Comparison of ENCODE assay signal across 16 cellular contexts in genomic region chr4:89222171-89222570, GRCh38.
DNase-seq lines count a peak whose midpoint lies in the region; ATAC-seq lines count a peak whose summit lies in the region.
"Had no signal": no experiment of that assay in that cellular context is flagged by ENCODE, and none has a peak within 500 bp of the region (broad histone marks: within the 10 kb centered on the region; RNA-seq: fewer than 3 reads in every experiment).

No MANE protein-coding gene starts in this region.

- no peak overlapping the region for H3K14ac ChIP-seq in trophoblast cell (ENCODE audit: low read length)

- intact Hi-C loops in activated CD4-positive, alpha-beta memory T cell treated with anti-CD3 and anti-CD28 coated beads for 36 hours (cut with micrococcal nuclease): loop anchor here (1.0 to 10.0 kb wide), 2 partner anchors 84 to 397 kb away; no protein-coding TSS in a partner anchor

- H2BK120ac ChIP-seq in trophoblast cell (ENCODE audit: insufficient read depth, low read length, poor library complexity): no peak overlapping the region

- H4K91ac ChIP-seq in trophoblast cell (ENCODE audit: low read depth, low read length): no peak overlapping the region

- H2BK5ac ChIP-seq in trophoblast cell (ENCODE audit: low read depth, low read length, poor library complexity): no peak overlapping the region

- H3K36me3 ChIP-seq in trophoblast cell (ENCODE audit: control insufficient read depth in 1 of 2, insufficient read depth in 2 of 2, low read length in 2 of 2): no peaks in the 10 kb centered on the region
- H3K36me3 ChIP-seq: suprapubic skin had no signal

- H2BK12ac ChIP-seq in trophoblast cell (ENCODE audit: low read length): no peak overlapping the region

- no peak overlapping the region for H3K4me3 ChIP-seq in trophoblast cell (ENCODE audit: low read depth, low read length)
- H3K4me3 ChIP-seq: suprapubic skin had no signal

- POLR2A ChIA-PET in activated CD4-positive, alpha-beta memory T cell treated with anti-CD3 and anti-CD28 coated beads for 36 hours (lab: Charles Lee): no interaction called here
- POLR2A ChIA-PET in activated CD4-positive, alpha-beta memory T cell treated with anti-CD3 and anti-CD28 coated beads, Interleukin-2, amount 10 ng/mL, durations not matched to agents 7 days and 5 days (lab: Charles Lee): no interaction called here

- no peak overlapping the region for H3K27ac ChIP-seq in trophoblast cell (ENCODE audit: low read depth, low read length)
- H3K27ac ChIP-seq: HL-60, suprapubic skin had no signal

- H3K4me2 ChIP-seq in trophoblast cell (ENCODE audit: low read length): no peak overlapping the region

- ATAC-seq in HG02798 (IDR thresholded peaks at IDR 0.05; ENCODE audit: poor library complexity, unreplicated experiment): peak; percentile 36

- no peak overlapping the region for H3K4me3 Mint-ChIP-seq in activated CD4-positive, alpha-beta memory T cell treated with anti-CD3 and anti-CD28 coated beads for 36 hours
- H3K4me3 Mint-ChIP-seq in activated CD4-positive, alpha-beta memory T cell treated with anti-CD3 and anti-CD28 coated beads, Interleukin-2, amount 10 ng/mL, durations not matched to agents 7 days and 5 days: no peak overlapping the region
- H3K4me3 Mint-ChIP-seq: T-cell had no signal

- H3K9me3 Mint-ChIP-seq in activated CD4-positive, alpha-beta memory T cell treated with anti-CD3 and anti-CD28 coated beads for 36 hours: no peaks in the 10 kb centered on the region
- H3K9me3 Mint-ChIP-seq in activated CD4-positive, alpha-beta memory T cell treated with anti-CD3 and anti-CD28 coated beads, Interleukin-2, amount 10 ng/mL, durations not matched to agents 7 days and 5 days: no peaks in the 10 kb centered on the region
- H3K9me3 Mint-ChIP-seq: T-cell had no signal

- no peaks in the 10 kb centered on the region for H3K79me1 ChIP-seq in trophoblast cell (ENCODE audit: low read length)

- H3K27me3 ChIP-seq in trophoblast cell (ENCODE audit: insufficient read depth, low read length): no peaks in the 10 kb centered on the region
- H3K27me3 ChIP-seq: suprapubic skin had no signal

- DNase-seq in activated CD4-positive, alpha-beta memory T cell treated with anti-CD3 and anti-CD28 coated beads for 36 hours: peak; percentile 22
- DNase-seq in activated CD4-positive, alpha-beta memory T cell treated with anti-CD3 and anti-CD28 coated beads, Interleukin-2, amount 10 ng/mL, durations not matched to agents 7 days and 5 days: no peak
- DNase-seq in RKO (ENCODE audit: low spot score): peak; percentile 54
- DNase-seq in trophoblast cell: peak; percentile 9 to 52
- no peak for DNase-seq in SK-N-DZ (ENCODE audit: low spot score)
- DNase-seq in HUDEP-2 (lab: John Stamatoyannopoulos, UW; ENCODE audit: unreplicated experiment in 76 of 76): no peak
- no peak for DNase-seq in D341Med (ENCODE audit: low spot score)
- DNase-seq: ACHN, amniotic stem cell, EL, H7, NCI-H1092, T-cell had no signal

- no peak overlapping the region for H4K8ac ChIP-seq in trophoblast cell (ENCODE audit: low read depth, low read length)

- no peaks in the 10 kb centered on the region for H3K9me3 ChIP-seq in trophoblast cell (ENCODE audit: insufficient read depth, low read depth, low read length)
- H3K9me3 ChIP-seq: suprapubic skin had no signal

- H2AFZ ChIP-seq in trophoblast cell (ENCODE audit: insufficient read depth, low read length, poor library complexity): no peak overlapping the region

- H4K12ac ChIP-seq in trophoblast cell (ENCODE audit: low read depth, low read length): no peak overlapping the region

- CTCF ChIA-PET in activated CD4-positive, alpha-beta memory T cell treated with anti-CD3 and anti-CD28 coated beads for 36 hours (lab: Charles Lee): interaction anchor here (1.6 kb wide), 1 partner anchor 214 kb away, joined by 3 read pairs; no protein-coding TSS in a partner anchor
- CTCF ChIA-PET in activated CD4-positive, alpha-beta memory T cell treated with anti-CD3 and anti-CD28 coated beads, Interleukin-2, amount 10 ng/mL, durations not matched to agents 7 days and 5 days (lab: Charles Lee): interaction anchor here (0.6 kb wide), 1 partner anchor 1320 kb away, joined by 3 read pairs; no protein-coding TSS in a partner anchor

- WGBS in trophoblast cell (ENCODE audit: extremely low coverage, insufficient coverage, insufficient read length): no CpG with 5 or more reads among the region's 2 CpGs

- H3K9ac ChIP-seq in trophoblast cell (ENCODE audit: low read length): no peak overlapping the region

- no peak overlapping the region for H2AK5ac ChIP-seq in trophoblast cell (ENCODE audit: low read length)

- H3K23ac ChIP-seq in trophoblast cell (ENCODE audit: low read length): no peak overlapping the region

- H3K4me1 ChIP-seq in trophoblast cell (ENCODE audit: control insufficient read depth in 1 of 2, insufficient read depth in 2 of 2, low read length in 2 of 2): no peaks in the 10 kb centered on the region
- H3K4me1 ChIP-seq: suprapubic skin had no signal

- no peak overlapping the region for H3K27ac Mint-ChIP-seq in activated CD4-positive, alpha-beta memory T cell treated with anti-CD3 and anti-CD28 coated beads for 36 hours
- H3K27ac Mint-ChIP-seq in activated CD4-positive, alpha-beta memory T cell treated with anti-CD3 and anti-CD28 coated beads, Interleukin-2, amount 10 ng/mL, durations not matched to agents 7 days and 5 days: no peak overlapping the region
- H3K27ac Mint-ChIP-seq: T-cell had no signal

- no peak overlapping the region for H3K18ac ChIP-seq in trophoblast cell (ENCODE audit: low read length)

- peaks cover 17% of the 10 kb centered on the region for H3K4me1 Mint-ChIP-seq in activated CD4-positive, alpha-beta memory T cell treated with anti-CD3 and anti-CD28 coated beads for 36 hours (ENCODE audit: low read depth)
- H3K4me1 Mint-ChIP-seq in activated CD4-positive, alpha-beta memory T cell treated with anti-CD3 and anti-CD28 coated beads, Interleukin-2, amount 10 ng/mL, durations not matched to agents 7 days and 5 days: peaks cover 13% of the 10 kb centered on the region

- H3K4ac ChIP-seq in trophoblast cell (ENCODE audit: low read depth, low read length): no peak overlapping the region

- H3K36me3 Mint-ChIP-seq in activated CD4-positive, alpha-beta memory T cell treated with anti-CD3 and anti-CD28 coated beads for 36 hours: no peaks in the 10 kb centered on the region
- no peaks in the 10 kb centered on the region for H3K36me3 Mint-ChIP-seq in activated CD4-positive, alpha-beta memory T cell treated with anti-CD3 and anti-CD28 coated beads, Interleukin-2, amount 10 ng/mL, durations not matched to agents 7 days and 5 days (ENCODE audit: low read depth)
- H3K36me3 Mint-ChIP-seq: T-cell had no signal

- H3K27me3 Mint-ChIP-seq in activated CD4-positive, alpha-beta memory T cell treated with anti-CD3 and anti-CD28 coated beads for 36 hours: peaks cover 2% of the 10 kb centered on the region
- H3K27me3 Mint-ChIP-seq in activated CD4-positive, alpha-beta memory T cell treated with anti-CD3 and anti-CD28 coated beads, Interleukin-2, amount 10 ng/mL, durations not matched to agents 7 days and 5 days: no peaks in the 10 kb centered on the region

- no peaks in the 10 kb centered on the region for H3K79me2 ChIP-seq in trophoblast cell (ENCODE audit: control insufficient read depth, insufficient read depth, low read length, poor library complexity)

Comparison
In these comparisons a context has a peak if more than half of its experiments do, and no peak if none do; other contexts are left out.
1. DNase-seq: peak in activated CD4-positive, alpha-beta memory T cell treated with anti-CD3 and anti-CD28 coated beads for 36 hours (single experiment), RKO (single experiment) and trophoblast cell (2 of 2); none in activated CD4-positive, alpha-beta memory T cell treated with anti-CD3 and anti-CD28 coated beads, Interleukin-2, amount 10 ng/mL, durations not matched to agents 7 days and 5 days (single experiment), SK-N-DZ (single experiment), HUDEP-2 (0 of 76) and D341Med (single experiment).